ENCODE assay signal across 14 cellular contexts in the genomic region with DNA sequence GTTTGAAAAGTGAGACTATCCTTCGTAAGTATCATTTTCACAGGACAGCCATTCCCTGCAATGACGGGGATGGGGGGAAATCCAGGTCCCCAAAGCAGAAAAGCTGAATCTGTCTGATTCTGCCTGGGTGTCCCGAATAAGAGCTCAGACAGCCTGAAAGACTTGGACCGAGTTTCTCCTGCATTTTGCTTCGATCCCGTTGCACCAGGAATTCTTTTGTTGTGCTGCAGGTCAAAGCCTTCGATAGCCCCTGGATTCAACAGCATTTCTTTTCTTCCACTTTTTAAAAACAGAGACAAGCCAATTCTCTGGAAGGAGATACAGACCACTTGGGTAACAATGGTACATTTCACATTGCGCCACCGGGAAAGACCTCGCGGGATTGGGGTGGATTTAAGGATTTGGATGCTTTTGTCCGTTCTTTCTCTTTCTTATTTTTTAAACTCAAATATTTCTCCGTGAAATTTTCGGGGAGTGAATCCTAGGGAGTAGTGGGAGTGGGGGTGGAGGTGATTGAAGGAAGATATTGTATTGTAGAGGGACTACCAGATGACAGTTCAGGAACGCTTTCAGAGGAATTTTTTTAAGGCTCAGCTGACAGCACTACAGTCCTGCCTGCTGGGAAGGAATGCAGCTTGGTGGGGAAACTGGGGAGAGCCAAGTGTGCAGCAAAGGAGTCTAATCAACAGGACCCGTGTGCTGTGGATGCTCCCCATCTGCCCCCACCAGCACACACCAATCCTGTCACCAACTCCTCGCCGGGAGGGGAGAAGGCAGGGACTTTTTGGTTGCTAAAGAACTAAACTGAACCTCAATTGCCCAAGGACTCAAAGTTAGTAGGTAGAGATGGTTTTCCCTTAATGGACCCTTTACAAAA. TPM values are rescaled to one million over a fixed set of nuclear protein-coding genes. Genes with fewer than 3 reads are reported as not detected.
DNase-seq lines count a peak whose midpoint lies in the region; ATAC-seq and TF ChIP-seq lines count a peak whose summit lies in the region.
"Had no signal": no experiment of that assay in that cellular context is flagged by ENCODE, and none has a peak within 500 bp of the region (broad histone marks: within the 10 kb centered on the region; RNA-seq: fewer than 3 reads in every experiment).

No MANE protein-coding gene starts in this region.

- CTCF ChIA-PET in RWPE1 (lab: Yijun Ruan, JAX), result interaction anchor here (0.6 kb wide), 2 partner anchors 49 to 655 kb away, joined by 3 to 6 read pairs; no protein-coding TSS in a partner anchor

- peaks cover 40% of the 10 kb centered on the region for H3K4me1 ChIP-seq in left ventricle myocardium inferior

- no peaks in the 10 kb centered on the region for H3K36me3 ChIP-seq in left ventricle myocardium inferior

- H3K4me3 ChIP-seq in left ventricle myocardium inferior (peak overlapping the region; percentile 35), coronary artery (peak overlapping the region; percentile 53)
- H3K4me3 ChIP-seq: K562, mucosa of descending colon had no signal

- H3K27me3 Mint-ChIP-seq in type B pancreatic cell, result peaks cover 95% of the 10 kb centered on the region

- TF ChIP-seq CTCF in left ventricle myocardium inferior (IDR thresholded peaks at IDR 0.05; ENCODE audit: borderline replicate concordance), result no peak
- no peak for TF ChIP-seq CTCF in coronary artery (IDR thresholded peaks at IDR 0.05)
- TF ChIP-seq CTCF in type B pancreatic cell (conservative IDR thresholded peaks at IDR 0.05), result no peak
- TF ChIP-seq CTCF in RWPE1 (conservative IDR thresholded peaks at IDR 0.05; ENCODE audit: low read depth), result no peak

- POLR2A ChIA-PET in RWPE1 (lab: Yijun Ruan, JAX; ENCODE audit: low non-redundant PET), result no interaction called here

- H3K4me3 Mint-ChIP-seq in type B pancreatic cell, result peak overlapping the region; percentile 85
- H3K4me3 Mint-ChIP-seq: stimulated activated effector memory CD8-positive, alpha-beta T cell treated with anti-CD3 and anti-CD28 coated beads, Interleukin-12 subunit alpha, Interleukin-12 subunit beta, amount 100 ng/mL, for 72 hours had no signal

- DNase-seq in left ventricle myocardium inferior, result no peak
- DNase-seq in cardiac septum (ENCODE audit: low spot score), result no peak
- DNase-seq in coronary artery (ENCODE audit: low spot score), result no peak
- DNase-seq in midbrain (lab: John Stamatoyannopoulos, UW), result peak; percentile 17
- DNase-seq in type B pancreatic cell (ENCODE audit: extremely low spot score, unreplicated experiment), result no peak
- DNase-seq in RWPE1 (ENCODE audit: low spot score), result no peak
- DNase-seq in activated gamma-delta T cell (lab: John Stamatoyannopoulos, UW), result no peak
- DNase-seq: cortex of kidney, DND-41, mucosa of descending colon had no signal

- H3K36me3 Mint-ChIP-seq in type B pancreatic cell, result no peaks in the 10 kb centered on the region
- H3K36me3 Mint-ChIP-seq: stimulated activated effector memory CD8-positive, alpha-beta T cell treated with anti-CD3 and anti-CD28 coated beads, Interleukin-12 subunit alpha, Interleukin-12 subunit beta, amount 100 ng/mL, for 72 hours had no signal

- no peaks in the 10 kb centered on the region for H3K9me3 Mint-ChIP-seq in type B pancreatic cell

- H3K4me1 Mint-ChIP-seq in type B pancreatic cell (ENCODE audit: unreplicated experiment), result peaks cover 17% of the 10 kb centered on the region

- no peak overlapping the region for H3K27ac Mint-ChIP-seq in type B pancreatic cell
- H3K27ac Mint-ChIP-seq: stimulated activated effector memory CD8-positive, alpha-beta T cell treated with anti-CD3 and anti-CD28 coated beads, Interleukin-12 subunit alpha, Interleukin-12 subunit beta, amount 100 ng/mL, for 72 hours had no signal

- H3K9me3 ChIP-seq in left ventricle myocardium inferior (replicated peaks), result no peaks in the 10 kb centered on the region
- H3K9me3 ChIP-seq: mucosa of descending colon had no signal

- H3K27ac ChIP-seq in left ventricle myocardium inferior (replicated peaks) (no peak overlapping the region), coronary artery (no peak overlapping the region), RWPE1 (no peak overlapping the region)

- ATAC-seq in HG03378 (IDR thresholded peaks at IDR 0.05; ENCODE audit: unreplicated experiment), result no peak
- ATAC-seq: K562; mucosa of descending colon; stimulated activated effector memory CD8-positive, alpha-beta T cell treated with anti-CD3 and anti-CD28 coated beads, Interleukin-12 subunit alpha, Interleukin-12 subunit beta, amount 100 ng/mL, for 72 hours had no signal

- peaks cover 91% of the 10 kb centered on the region for H3K27me3 ChIP-seq in left ventricle myocardium inferior (ENCODE audit: low read depth)

- intact Hi-C loops in left ventricle myocardium inferior (cut with micrococcal nuclease) (no loop called here), cardiac septum (cut with DNase I) (no loop called here)

RNA-seq across cellular contexts. Expression of gene SLITRK3, which starts 2.6 kb away (rescaled TPM):
- total RNA-seq in left ventricle myocardium inferior, result not detected
- total RNA-seq in cardiac septum, result not detected
- 0.12 and 8.4 TPM in 2 replicates for total RNA-seq in type B pancreatic cell (ENCODE audit: low replicate concordance)
- total RNA-seq: K562, RPMI7951 had no signal
